ENCODE assay signal across 11 cellular contexts in genomic region chr20:62120365-62120762, GRCh38. TPM values are rescaled to one million over a fixed set of nuclear protein-coding genes. Genes with fewer than 3 reads are reported as not detected.
A peak's percentile ranks its signal among the peaks of the same experiment; 100 is the strongest.
DNase-seq lines count a peak whose midpoint lies in the region; ATAC-seq and TF ChIP-seq lines count a peak whose summit lies in the region.
"Had no signal": no experiment of that assay in that cellular context is flagged by ENCODE, and none has a peak within 500 bp of the region (broad histone marks: within the 10 kb centered on the region; RNA-seq: fewer than 3 reads in every experiment).

No MANE protein-coding gene starts in this region.

- H3K4me3 Mint-ChIP-seq in activated naive CD8-positive, alpha-beta T cell treated with anti-CD3 and anti-CD28 coated beads, Interleukin-2, amount 50 U/mL, for 24 hours = peak overlapping the region; percentile 51
- no peak overlapping the region for H3K4me3 Mint-ChIP-seq in natural killer cell treated with Interleukin-12 subunit alpha and Interleukin-12 subunit beta and Interleukin-15 and Interleukin-18, amount 100 ng/mL, for 72 hours
- H3K4me3 Mint-ChIP-seq in stimulated activated memory B cell treated with anti-CD40 and anti-IgM and Interleukin-4, amounts not matched to agents 10 μg/mL and 1 μg/mL and 100 μg/mL, for 72 hours = no peak overlapping the region

- ATAC-seq in activated naive CD8-positive, alpha-beta T cell treated with anti-CD3 and anti-CD28 coated beads, Interleukin-2, amount 50 U/mL, for 24 hours = no peak
- ATAC-seq in natural killer cell treated with Interleukin-12 subunit alpha and Interleukin-12 subunit beta and Interleukin-15 and Interleukin-18, amount 100 ng/mL, for 72 hours = no peak
- no peak for ATAC-seq in stimulated activated memory B cell treated with anti-CD40 and anti-IgM and Interleukin-4, amounts not matched to agents 10 μg/mL and 1 μg/mL and 100 μg/mL, for 72 hours

- peak overlapping the region; percentile 90; the same call in 1 of the 2 replicates for H3K9ac ChIP-seq in BLaER1

- peaks cover 26% of the 10 kb centered on the region for H4K20me1 ChIP-seq in BLaER1
- H4K20me1 ChIP-seq in DOHH2 (ENCODE audit: control insufficient read depth, insufficient read depth, low read depth, low read length) = peaks cover 14% of the 10 kb centered on the region

- H3K4me1 Mint-ChIP-seq in activated naive CD8-positive, alpha-beta T cell treated with anti-CD3 and anti-CD28 coated beads, Interleukin-2, amount 50 U/mL, for 24 hours = peaks cover 46% of the 10 kb centered on the region
- peaks cover 17 to 25% of the 10 kb centered on the region in 2 donors for H3K4me1 Mint-ChIP-seq in natural killer cell treated with Interleukin-12 subunit alpha and Interleukin-12 subunit beta and Interleukin-15 and Interleukin-18, amount 100 ng/mL, for 72 hours (ENCODE audit: low read depth in 2 of 2)
- peaks cover 27% of the 10 kb centered on the region for H3K4me1 Mint-ChIP-seq in stimulated activated memory B cell treated with anti-CD40 and anti-IgM and Interleukin-4, amounts not matched to agents 10 μg/mL and 1 μg/mL and 100 μg/mL, for 72 hours

- peaks cover 29% of the 10 kb centered on the region for H3K79me2 ChIP-seq in DOHH2 (ENCODE audit: control insufficient read depth, low read length)

- peaks cover 16% of the 10 kb centered on the region for H3K36me3 Mint-ChIP-seq in activated naive CD8-positive, alpha-beta T cell treated with anti-CD3 and anti-CD28 coated beads, Interleukin-2, amount 50 U/mL, for 24 hours (ENCODE audit: low read depth)
- H3K36me3 Mint-ChIP-seq in natural killer cell treated with Interleukin-12 subunit alpha and Interleukin-12 subunit beta and Interleukin-15 and Interleukin-18, amount 100 ng/mL, for 72 hours = no peaks in the 10 kb centered on the region
- peaks cover 12% of the 10 kb centered on the region for H3K36me3 Mint-ChIP-seq in stimulated activated memory B cell treated with anti-CD40 and anti-IgM and Interleukin-4, amounts not matched to agents 10 μg/mL and 1 μg/mL and 100 μg/mL, for 72 hours

- TF ChIP-seq CTCF in DOHH2 (IDR thresholded peaks at IDR 0.05; ENCODE audit: low read depth, low read length, poor library complexity, severe bottlenecking) = no peak
- no peak for TF ChIP-seq CTCF in tibial nerve (IDR thresholded peaks at IDR 0.05)

- peaks cover 68% of the 10 kb centered on the region for H3K4me1 ChIP-seq in BLaER1
- peaks cover 28% of the 10 kb centered on the region for H3K4me1 ChIP-seq in DOHH2 (ENCODE audit: control insufficient read depth, low read length)
- H3K4me1 ChIP-seq in tibial nerve = peaks cover 0 to 16% (median 14%) of the 10 kb centered on the region in 4 donors

- 89 to 90% methylated on average over 5 of the region's 5 CpGs for WGBS in tibial nerve, 2 donors

- H3K36me3 ChIP-seq in BLaER1 (peaks cover 12% of the 10 kb centered on the region), DOHH2 (ENCODE audit: control insufficient read depth, low read length) (peaks cover 22% of the 10 kb centered on the region), tibial nerve (peaks cover 0 to 8% (median 4%) of the 10 kb centered on the region in 3 donors)

- H3K4me2 ChIP-seq in BLaER1 (peak overlapping the region; percentile 89), DOHH2 (ENCODE audit: low read length) (peak overlapping the region; percentile 95; the same call in 1 of the 2 replicates)

- H3K9me3 ChIP-seq in BLaER1 = peaks cover 8% of the 10 kb centered on the region
- H3K9me3 ChIP-seq in DOHH2 (ENCODE audit: control insufficient read depth, insufficient read depth, low read length) = no peaks in the 10 kb centered on the region
- no peaks in the 10 kb centered on the region for H3K9me3 ChIP-seq in tibial nerve
- H3K9me3 ChIP-seq: prostate gland had no signal

- TF ChIP-seq EP300 in tibial nerve (IDR thresholded peaks at IDR 0.05) = no peak

- H3K9me2 ChIP-seq in DOHH2 (replicated peaks; ENCODE audit: control insufficient read depth, low read length) = no peaks in the 10 kb centered on the region

- peak overlapping the region; percentile 97 for H3K27ac ChIP-seq in BLaER1
- H3K27ac ChIP-seq in DOHH2 (ENCODE audit: low read depth, low read length) = no peak overlapping the region
- H3K27ac ChIP-seq in tibial nerve = peak overlapping the region in 1 of 4 donors; percentile 93

- no peak for DNase-seq in activated naive CD8-positive, alpha-beta T cell treated with anti-CD3 and anti-CD28 coated beads, Interleukin-2, amount 50 U/mL, for 24 hours
- no peak for DNase-seq in natural killer cell treated with Interleukin-12 subunit alpha and Interleukin-12 subunit beta and Interleukin-15 and Interleukin-18, amount 100 ng/mL, for 72 hours (ENCODE audit: low spot score)
- DNase-seq in GOT3 (lab: John Stamatoyannopoulos, UW) (no peak), tibial nerve (ENCODE audit: low spot score in 2 of 2) (no peak), HuH-7 (ENCODE audit: low spot score) (no peak)
- DNase-seq: SHP77 treated with DMSO at 0.1 percent for 48 hours; stimulated activated naive CD4-positive, alpha-beta T cell had no signal

- no peaks in the 10 kb centered on the region for H3K27me3 Mint-ChIP-seq in activated naive CD8-positive, alpha-beta T cell treated with anti-CD3 and anti-CD28 coated beads, Interleukin-2, amount 50 U/mL, for 24 hours
- H3K27me3 Mint-ChIP-seq in natural killer cell treated with Interleukin-12 subunit alpha and Interleukin-12 subunit beta and Interleukin-15 and Interleukin-18, amount 100 ng/mL, for 72 hours = no peaks in the 10 kb centered on the region
- no peaks in the 10 kb centered on the region for H3K27me3 Mint-ChIP-seq in stimulated activated memory B cell treated with anti-CD40 and anti-IgM and Interleukin-4, amounts not matched to agents 10 μg/mL and 1 μg/mL and 100 μg/mL, for 72 hours

- H3K9me3 Mint-ChIP-seq in activated naive CD8-positive, alpha-beta T cell treated with anti-CD3 and anti-CD28 coated beads, Interleukin-2, amount 50 U/mL, for 24 hours = peaks cover 3% of the 10 kb centered on the region
- no peaks in the 10 kb centered on the region for H3K9me3 Mint-ChIP-seq in natural killer cell treated with Interleukin-12 subunit alpha and Interleukin-12 subunit beta and Interleukin-15 and Interleukin-18, amount 100 ng/mL, for 72 hours
- peaks cover 2% of the 10 kb centered on the region for H3K9me3 Mint-ChIP-seq in stimulated activated memory B cell treated with anti-CD40 and anti-IgM and Interleukin-4, amounts not matched to agents 10 μg/mL and 1 μg/mL and 100 μg/mL, for 72 hours

- H3K27ac Mint-ChIP-seq in activated naive CD8-positive, alpha-beta T cell treated with anti-CD3 and anti-CD28 coated beads, Interleukin-2, amount 50 U/mL, for 24 hours = peak overlapping the region; percentile 31
- H3K27ac Mint-ChIP-seq in natural killer cell treated with Interleukin-12 subunit alpha and Interleukin-12 subunit beta and Interleukin-15 and Interleukin-18, amount 100 ng/mL, for 72 hours = peak overlapping the region; percentile 18 to 58
- no peak overlapping the region for H3K27ac Mint-ChIP-seq in stimulated activated memory B cell treated with anti-CD40 and anti-IgM and Interleukin-4, amounts not matched to agents 10 μg/mL and 1 μg/mL and 100 μg/mL, for 72 hours

- H3F3A ChIP-seq in DOHH2 (ENCODE audit: control insufficient read depth, insufficient read depth) = 0 out of 2 replicates have a peak, but pooled peaks cover 8% of the 10 kb centered on the region

- no peaks in the 10 kb centered on the region for H3K27me3 ChIP-seq in BLaER1
- H3K27me3 ChIP-seq in DOHH2 (ENCODE audit: control insufficient read depth, low read length) = no peaks in the 10 kb centered on the region
- H3K27me3 ChIP-seq in tibial nerve = peaks cover 0 to 41% of the 10 kb centered on the region in 2 donors

- TF ChIP-seq POLR2A in tibial nerve (IDR thresholded peaks at IDR 0.05) = no peak

- H3K4me3 ChIP-seq in BLaER1 = no peak overlapping the region
- H3K4me3 ChIP-seq in DOHH2 (ENCODE audit: low read length) = no peak overlapping the region
- H3K4me3 ChIP-seq in tibial nerve = no peak overlapping the region

RNA-seq across cellular contexts. Expression of gene LSM14B, which starts 1.9 kb away (rescaled TPM):
- 10 to 100 TPM; 25.8 to 32.7 TPM for total RNA-seq in natural killer cell treated with Interleukin-12 subunit alpha and Interleukin-12 subunit beta and Interleukin-15 and Interleukin-18, amount 100 ng/mL, for 72 hours
- 10 to 100 TPM; 23.8 to 32.6 (median 28.5) TPM for total RNA-seq in tibial nerve

RNA-seq across cellular contexts. Expression of gene PSMA7, which starts 22.8 kb away (rescaled TPM):
- 100 to 1,000 TPM; 284 to 315 TPM for total RNA-seq in natural killer cell treated with Interleukin-12 subunit alpha and Interleukin-12 subunit beta and Interleukin-15 and Interleukin-18, amount 100 ng/mL, for 72 hours
- total RNA-seq in tibial nerve = 100 to 1,000 TPM; 213 to 377 (median 341) TPM

RNA-seq across cellular contexts. Expression of gene SS18L1, which starts 23.2 kb away (rescaled TPM):
- total RNA-seq in natural killer cell treated with Interleukin-12 subunit alpha and Interleukin-12 subunit beta and Interleukin-15 and Interleukin-18, amount 100 ng/mL, for 72 hours = 10 to 100 TPM; 21.2 to 45.0 TPM
- 10 to 100 TPM; 12.4 to 23.1 (median 13.7) TPM for total RNA-seq in tibial nerve

RNA-seq across cellular contexts. Expression of gene TAF4, which starts 54.7 kb away (rescaled TPM):
- total RNA-seq in natural killer cell treated with Interleukin-12 subunit alpha and Interleukin-12 subunit beta and Interleukin-15 and Interleukin-18, amount 100 ng/mL, for 72 hours = 10 to 100 TPM; 22.2 to 53.6 TPM
- 10 to 100 TPM; 11.2 to 50.4 (median 14.8) TPM for total RNA-seq in tibial nerve
